In the genomic region with DNA sequence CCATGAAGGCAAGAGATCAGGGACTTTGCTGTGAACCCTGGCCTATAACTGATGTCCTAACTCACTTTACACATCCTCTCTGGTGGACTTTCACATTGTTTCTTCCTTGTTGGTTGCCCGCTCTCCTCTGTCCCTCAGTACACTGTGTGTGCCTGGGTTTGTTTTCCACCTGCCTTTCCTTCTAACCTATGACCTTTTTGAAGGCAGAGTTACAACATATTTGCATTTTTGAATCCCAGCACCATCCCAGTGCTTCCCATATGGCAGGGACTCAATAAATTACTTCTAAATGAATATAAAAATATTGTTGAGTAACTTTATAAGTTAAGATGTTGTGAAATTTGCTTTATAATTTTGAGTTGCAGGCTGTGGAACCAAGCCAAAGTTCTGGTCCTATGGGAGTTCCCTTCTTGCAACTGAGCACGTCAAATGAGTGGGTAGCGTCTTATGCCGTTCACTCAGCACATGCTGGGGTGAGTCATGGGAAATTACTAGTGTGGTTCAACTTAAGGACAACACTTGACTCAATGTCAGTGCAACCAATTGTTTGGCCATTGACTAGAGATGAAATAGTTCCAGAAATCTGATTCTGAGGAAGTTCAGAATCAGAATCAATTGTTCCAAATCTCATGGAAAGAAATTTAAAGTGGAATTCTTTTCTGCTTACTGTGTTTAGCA, we compare ENCODE assay signal across 7 cellular contexts.
A peak's percentile ranks its signal among the peaks of the same experiment; 100 is the strongest.
DNase-seq lines count a peak whose midpoint lies in the region; ATAC-seq and TF ChIP-seq lines count a peak whose summit lies in the region.

No MANE protein-coding gene starts in this region.

- ATAC-seq in GM18867 (IDR thresholded peaks at IDR 0.05; ENCODE audit: unreplicated experiment) (peak; percentile 73), HG02763 (IDR thresholded peaks at IDR 0.05; ENCODE audit: unreplicated experiment) (peak; percentile 84)

- DNase-seq in RWPE1 (ENCODE audit: low spot score) (peak; percentile 96), head of caudate nucleus (peak in 29 of 42 donors; percentile 2 to 70 (median 29)), SKM-1 (lab: John Stamatoyannopoulos, UW; ENCODE audit: unreplicated experiment) (no peak), activated gamma-delta T cell treated with Interleukin-2 at 50 U/mL for 16 hours (no peak), glutamatergic neuron (no peak)

- no peak overlapping the region for H3K4me3 Mint-ChIP-seq in glutamatergic neuron (ENCODE audit: unreplicated experiment)

- no peak overlapping the region for H3K27ac ChIP-seq in RWPE1

- TF ChIP-seq CTCF in RWPE1 (conservative IDR thresholded peaks at IDR 0.05; ENCODE audit: low read depth) (no peak), glutamatergic neuron (IDR thresholded peaks at IDR 0.05; ENCODE audit: partially characterized antibody, unreplicated experiment) (no peak)

- intact Hi-C loops in head of caudate nucleus (cut with DNase I): no loop called here

- POLR2A ChIA-PET in RWPE1 (lab: Yijun Ruan, JAX; ENCODE audit: low non-redundant PET): no interaction called here

- CTCF ChIA-PET in RWPE1 (lab: Yijun Ruan, JAX): no interaction called here

- H3K27ac Mint-ChIP-seq in glutamatergic neuron (ENCODE audit: unreplicated experiment): no peak overlapping the region

- H3K9me3 Mint-ChIP-seq in glutamatergic neuron (ENCODE audit: unreplicated experiment): no peaks in the 10 kb centered on the region

- H3K27me3 Mint-ChIP-seq in glutamatergic neuron (ENCODE audit: unreplicated experiment): no peaks in the 10 kb centered on the region

- no peaks in the 10 kb centered on the region for H3K36me3 Mint-ChIP-seq in glutamatergic neuron (ENCODE audit: unreplicated experiment)

- no peaks in the 10 kb centered on the region for H3K4me1 Mint-ChIP-seq in glutamatergic neuron (ENCODE audit: low read depth, unreplicated experiment)

Comparison
In these comparisons a context has a peak if more than half of its experiments do, and no peak if none do; other contexts are left out.
1. DNase-seq: peak in RWPE1 (single experiment) and head of caudate nucleus (29 of 42); none in SKM-1 (single experiment), activated gamma-delta T cell treated with Interleukin-2 at 50 U/mL for 16 hours (single experiment) and glutamatergic neuron (single experiment).